In genomic region chr20:33664085-33664761, GRCh38 we compare ENCODE assay signal across 8 cellular contexts.
A peak's percentile ranks its signal among the peaks of the same experiment; 100 is the strongest.
DNase-seq lines count a peak whose midpoint lies in the region; ATAC-seq and TF ChIP-seq lines count a peak whose summit lies in the region.

No MANE protein-coding gene starts in this region.

- H3K36me3 Mint-ChIP-seq in dendritic cell treated with granulocyte-macrophage colony-stimulating factor and Interleukin-4, amounts not matched to agents 40 ng/mL and 50 ng/mL, for 4 days (ENCODE audit: low read depth), result peaks cover 11% of the 10 kb centered on the region

- intact Hi-C loops in dendritic cell treated with granulocyte-macrophage colony-stimulating factor and Interleukin-4, amounts not matched to agents 40 ng/mL and 50 ng/mL, for 4 days (cut with micrococcal nuclease), result loop anchor here (5.0 to 10.0 kb wide), 3 partner anchors 109 to 331 kb away; partner anchors contain the start of genes CDK5RAP1 and RALY

- ATAC-seq in HG03045 (IDR thresholded peaks at IDR 0.05; ENCODE audit: unreplicated experiment) (no peak), HG03442 (IDR thresholded peaks at IDR 0.05; ENCODE audit: unreplicated experiment) (no peak), HG03439 (IDR thresholded peaks at IDR 0.05; ENCODE audit: unreplicated experiment) (no peak)

- H3K9me3 ChIP-seq in neuron (ENCODE audit: low read length), result no peaks in the 10 kb centered on the region

- H3K27ac ChIP-seq in C4-2B, result peak overlapping the region; percentile 97

- peak overlapping the region; percentile 83 for H3K27ac Mint-ChIP-seq in dendritic cell treated with granulocyte-macrophage colony-stimulating factor and Interleukin-4, amounts not matched to agents 40 ng/mL and 50 ng/mL, for 4 days

- no peak for TF ChIP-seq CTCF in C4-2B (conservative IDR thresholded peaks at IDR 0.05)
- TF ChIP-seq CTCF in NB4 (IDR thresholded peaks at IDR 0.05; ENCODE audit: low read depth, low read length), result no peak

- H3K27me3 Mint-ChIP-seq in dendritic cell treated with granulocyte-macrophage colony-stimulating factor and Interleukin-4, amounts not matched to agents 40 ng/mL and 50 ng/mL, for 4 days, result no peaks in the 10 kb centered on the region

- H2AFZ ChIP-seq in neuron (ENCODE audit: low read depth, low read length), result peak overlapping the region; percentile 62

- H3K4me1 ChIP-seq in neuron (ENCODE audit: insufficient read depth, low read length), result peaks cover 15% of the 10 kb centered on the region

- peak overlapping the region; percentile 71 for H3K4me3 ChIP-seq in NB4 (ENCODE audit: low read depth, low read length)
- peak overlapping the region; percentile 55 for H3K4me3 ChIP-seq in neuron (ENCODE audit: low read length)

- no peak for TF ChIP-seq POLR2A in NB4 (IDR thresholded peaks at IDR 0.05; ENCODE audit: extremely low read depth, insufficient read length)

- peaks cover 5% of the 10 kb centered on the region for H3K36me3 ChIP-seq in neuron (ENCODE audit: insufficient read depth, low read length)

- peaks cover 51% of the 10 kb centered on the region for H3K4me1 Mint-ChIP-seq in dendritic cell treated with granulocyte-macrophage colony-stimulating factor and Interleukin-4, amounts not matched to agents 40 ng/mL and 50 ng/mL, for 4 days (ENCODE audit: low read depth)

- DNase-seq in NB4 (ENCODE audit: low read depth), result no peak
- no peak for DNase-seq in islet precursor cell

- H3K9me3 Mint-ChIP-seq in dendritic cell treated with granulocyte-macrophage colony-stimulating factor and Interleukin-4, amounts not matched to agents 40 ng/mL and 50 ng/mL, for 4 days, result no peaks in the 10 kb centered on the region

- H3K4me3 Mint-ChIP-seq in dendritic cell treated with granulocyte-macrophage colony-stimulating factor and Interleukin-4, amounts not matched to agents 40 ng/mL and 50 ng/mL, for 4 days, result peak overlapping the region; percentile 87

- no peaks in the 10 kb centered on the region for H3K27me3 ChIP-seq in neuron (ENCODE audit: insufficient read depth, low read length)
